Comparison of ENCODE assay signal across 20 cellular contexts in the genomic region with DNA sequence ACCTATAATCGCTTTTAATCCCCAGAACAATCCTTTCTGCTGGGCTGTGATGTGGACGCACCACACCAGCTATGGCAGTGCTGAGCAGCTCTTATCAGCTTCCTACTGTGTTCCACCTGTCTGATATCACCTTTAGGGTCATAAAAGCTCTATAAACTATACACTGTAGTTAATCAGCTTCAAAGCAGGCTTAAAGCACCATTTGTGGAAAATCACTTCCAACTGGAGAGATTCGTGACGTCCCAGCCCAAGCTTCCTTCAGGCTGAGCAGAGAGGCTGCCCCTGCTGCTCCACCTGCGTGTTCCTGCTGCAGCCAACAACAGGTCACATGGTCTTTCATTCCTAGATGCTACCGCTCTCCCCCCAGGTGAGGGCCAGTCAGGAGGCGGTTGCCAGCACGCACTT.
DNase-seq lines count a peak whose midpoint lies in the region; ATAC-seq, FAIRE-seq and TF ChIP-seq lines count a peak whose summit lies in the region.
"Had no signal": no experiment of that assay in that cellular context is flagged by ENCODE, and none has a peak within 500 bp of the region (broad histone marks: within the 10 kb centered on the region; RNA-seq: fewer than 3 reads in every experiment).

No MANE protein-coding gene starts in this region.

- no TSS peak for BruUV-seq in MCF 10A (replicated peaks; lab: Mats Ljungman, UMichigan)

- no peak for TF ChIP-seq EP300 in stomach (IDR thresholded peaks at IDR 0.05)

- H3K36me3 Mint-ChIP-seq in MCF 10A (ENCODE audit: insufficient read depth, unreplicated experiment), result no peaks in the 10 kb centered on the region
- H3K36me3 Mint-ChIP-seq: CD4-positive, CD25-positive, alpha-beta regulatory T cell; IgD-negative memory B cell had no signal

- no peak overlapping the region for H3K27ac ChIP-seq in coronary artery
- H3K27ac ChIP-seq in stomach, result peak overlapping the region in 1 of 5 donors; percentile 24
- H3K27ac ChIP-seq: 22Rv1, HL-60, SJCRH30 had no signal

- peaks cover 13% of the 10 kb centered on the region for H3K9me3 Mint-ChIP-seq in MCF 10A (ENCODE audit: unreplicated experiment)
- H3K9me3 Mint-ChIP-seq: IgD-negative memory B cell had no signal

- H3K4me3 ChIP-seq in coronary artery (no peak overlapping the region), stomach (no peak overlapping the region)
- H3K4me3 ChIP-seq: HAP-1, SJCRH30 had no signal

- no peak for FAIRE-seq in GM12892 (lab: Jason Lieb, UNC)
- FAIRE-seq: HTR-8/SVneo had no signal

- WGBS in stomach, 5 donors, result 29 to 52% (median 41%) methylated on average over 7 to 8 of the region's 8 CpGs

- no peaks in the 10 kb centered on the region for H3K9me3 ChIP-seq in stomach
- H3K9me3 ChIP-seq: HAP-1, SJCRH30 had no signal

- no peaks in the 10 kb centered on the region for H3K4me1 Mint-ChIP-seq in MCF 10A (ENCODE audit: insufficient read depth, unreplicated experiment)
- H3K4me1 Mint-ChIP-seq: B cell, IgD-negative memory B cell had no signal

- no peak overlapping the region for H3K27ac Mint-ChIP-seq in MCF 10A (ENCODE audit: low read depth, unreplicated experiment)
- H3K27ac Mint-ChIP-seq: B cell; CD4-positive, CD25-positive, alpha-beta regulatory T cell; IgD-negative memory B cell had no signal

- peaks cover 46% of the 10 kb centered on the region for H3K27me3 Mint-ChIP-seq in MCF 10A (ENCODE audit: insufficient read depth, unreplicated experiment)
- H3K27me3 Mint-ChIP-seq: B cell; CD4-positive, CD25-positive, alpha-beta regulatory T cell; IgD-negative memory B cell had no signal

- DNase-seq in NCI-H1417 (lab: John Stamatoyannopoulos, UW) (peak in 2 of 3 experiments; percentile 31 to 64), NCI-H1417 treated with DMSO at 0.1 percent for 48 hours (lab: John Stamatoyannopoulos, UW) (no peak), NCI-H524 (lab: John Stamatoyannopoulos, UW) (peak; percentile 68 to 82), coronary artery (ENCODE audit: low spot score) (peak; percentile 35), stomach (peak; percentile 38), GM12892 (ENCODE audit: insufficient read length) (no peak), MCF 10A (ENCODE audit: unreplicated experiment) (no peak)
- DNase-seq: CD4-positive, CD25-positive, alpha-beta regulatory T cell; MV-4-11; NCI-H1436; NK-92 treated with Interleukin-12 subunit alpha and Interleukin-12 subunit beta, amount 100 ng/mL, for 24 hours; OCI-M1; SJCRH30 had no signal

- ATAC-seq in GM18505 (IDR thresholded peaks at IDR 0.05; ENCODE audit: unreplicated experiment), result no peak

- no peaks in the 10 kb centered on the region for H3K4me1 ChIP-seq in stomach
- H3K4me1 ChIP-seq: HAP-1, SJCRH30 had no signal

- no peak overlapping the region for H3K4me3 Mint-ChIP-seq in MCF 10A (ENCODE audit: unreplicated experiment)
- H3K4me3 Mint-ChIP-seq: B cell; CD4-positive, CD25-positive, alpha-beta regulatory T cell; IgD-negative memory B cell had no signal

- H3K36me3 ChIP-seq in stomach, result peaks cover 0 to 9% (median 3%) of the 10 kb centered on the region in 4 donors
- H3K36me3 ChIP-seq: HAP-1, SJCRH30 had no signal

- TF ChIP-seq CTCF in coronary artery (IDR thresholded peaks at IDR 0.05) (no peak), stomach (IDR thresholded peaks at IDR 0.05) (no peak), MCF 10A (IDR thresholded peaks at IDR 0.05; ENCODE audit: unreplicated experiment) (no peak)

- intact Hi-C loops in stomach (cut with DNase I; ENCODE audit: low total_unique reads), result no loop called here
- intact Hi-C loops in MCF 10A (cut with micrococcal nuclease), result no loop called here

- H3K27me3 ChIP-seq in stomach, result no peaks in the 10 kb centered on the region

- TF ChIP-seq POLR2A in stomach (IDR thresholded peaks at IDR 0.05) (no peak), GM12892 (IDR thresholded peaks at IDR 0.05; ENCODE audit: low read depth, low read length) (no peak), GM18505 (IDR thresholded peaks at IDR 0.05; ENCODE audit: borderline replicate concordance, extremely low read depth, insufficient read depth, insufficient read length) (no peak)

- POLR2A ChIA-PET in MCF 10A (lab: Yijun Ruan, JAX), result interaction anchor here (0.6 kb wide), 1 partner anchor 276 kb away, joined by 3 read pairs; no protein-coding TSS in a partner anchor

- CTCF ChIA-PET in MCF 10A (lab: Yijun Ruan, JAX), result interaction anchor here (0.7 kb wide), 1 partner anchor 13 kb away, joined by 3 read pairs; no protein-coding TSS in a partner anchor

Comparison
In these comparisons a context has a peak if more than half of its experiments do, and no peak if none do; other contexts are left out.
1. DNase-seq: peak in NCI-H1417 (2 of 3), NCI-H524 (2 of 2), coronary artery (single experiment) and stomach (single experiment); none in NCI-H1417 treated with DMSO at 0.1 percent for 48 hours (single experiment), GM12892 (single experiment) and MCF 10A (single experiment).